Comparison of ENCODE assay signal across 6 cellular contexts in genomic region chr1:27360159-27361043, GRCh38. TPM values are rescaled to one million over a fixed set of nuclear protein-coding genes. Genes with fewer than 3 reads are reported as not detected.
A peak's percentile ranks its signal among the peaks of the same experiment; 100 is the strongest.
DNase-seq lines count a peak whose midpoint lies in the region; ATAC-seq and TF ChIP-seq lines count a peak whose summit lies in the region.

No MANE protein-coding gene starts in this region.

- H3K36me3 ChIP-seq in OCI-LY3 (replicated peaks; ENCODE audit: low read depth, low read length) (no peaks in the 10 kb centered on the region), smooth muscle cell (ENCODE audit: low read depth) (no peaks in the 10 kb centered on the region)

- TF ChIP-seq CTCF in OCI-LY3 (IDR thresholded peaks at IDR 0.05; ENCODE audit: low read depth, low read length) (no peak), coronary artery (IDR thresholded peaks at IDR 0.05) (no peak), smooth muscle cell (IDR thresholded peaks at IDR 0.05; ENCODE audit: borderline replicate concordance, insufficient read depth, poor library complexity, severe bottlenecking) (no peak)

- WGBS in smooth muscle cell (ENCODE audit: low lambda C conversion rate) = 10% methylated on average over 25 of the region's 71 CpGs

- no peaks in the 10 kb centered on the region for H3F3A ChIP-seq in smooth muscle cell (ENCODE audit: low read depth)

- H4K20me1 ChIP-seq in OCI-LY3 (ENCODE audit: insufficient read depth, low read length) (no peaks in the 10 kb centered on the region), smooth muscle cell (ENCODE audit: low read depth) (peaks cover 5% of the 10 kb centered on the region)

- ATAC-seq in GM19035 (IDR thresholded peaks at IDR 0.05; ENCODE audit: unreplicated experiment) = no peak

- H3K79me2 ChIP-seq in OCI-LY3 (ENCODE audit: low read length) (no peaks in the 10 kb centered on the region), smooth muscle cell (ENCODE audit: low read depth) (peaks cover 5% of the 10 kb centered on the region)

- no peak for DNase-seq in coronary artery (ENCODE audit: low spot score)
- DNase-seq in smooth muscle cell (lab: John Stamatoyannopoulos, UW; ENCODE audit: unreplicated experiment) = no peak
- DNase-seq in COLO668 (lab: John Stamatoyannopoulos, UW; ENCODE audit: unreplicated experiment) = no peak
- DNase-seq in NCI-H2171 treated with DMSO at 0.1 percent for 48 hours (lab: John Stamatoyannopoulos, UW) = no peak

- H3K9me3 ChIP-seq in OCI-LY3 (ENCODE audit: insufficient read depth, low read length) (no peaks in the 10 kb centered on the region), smooth muscle cell (replicated peaks; ENCODE audit: low read depth) (no peaks in the 10 kb centered on the region)

- H3K27me3 ChIP-seq in OCI-LY3 (ENCODE audit: low read depth, low read length) (peaks cover 6% of the 10 kb centered on the region; the same call in 1 of the 2 replicates), smooth muscle cell (ENCODE audit: low read depth) (no peaks in the 10 kb centered on the region)

- H3K4me2 ChIP-seq in OCI-LY3 (ENCODE audit: low read length) (peak overlapping the region; percentile 91), smooth muscle cell (peak overlapping the region; percentile 98)

- H2AFZ ChIP-seq in OCI-LY3 (ENCODE audit: low read depth, low read length) (no peak overlapping the region), smooth muscle cell (ENCODE audit: low read depth) (no peak overlapping the region)

- H3K9ac ChIP-seq in OCI-LY3 (ENCODE audit: low read length) = peak overlapping the region; percentile 49; the same call in 1 of the 2 replicates
- no peak overlapping the region for H3K9ac ChIP-seq in smooth muscle cell (ENCODE audit: low read depth)

- H3K4me1 ChIP-seq in OCI-LY3 (ENCODE audit: low read length) (peaks cover 29% of the 10 kb centered on the region), smooth muscle cell (ENCODE audit: low read depth) (peaks cover 18% of the 10 kb centered on the region)

- H3K4me3 ChIP-seq in OCI-LY3 (ENCODE audit: low read length) (peak overlapping the region; percentile 76), coronary artery (peak overlapping the region; percentile 37), smooth muscle cell (peak overlapping the region; percentile 42)

- H3K27ac ChIP-seq in OCI-LY3 (ENCODE audit: low read length) = no peak overlapping the region
- H3K27ac ChIP-seq in coronary artery = no peak overlapping the region
- no peak overlapping the region for H3K27ac ChIP-seq in smooth muscle cell (ENCODE audit: low read depth)

RNA-seq across cellular contexts. Expression of gene MAP3K6, which starts 6.4 kb away (rescaled TPM):
- total RNA-seq in smooth muscle cell = 9.1 and 14.1 TPM in 2 replicates
- polyA plus RNA-seq in smooth muscle cell = 29.0 and 45.7 TPM in 2 replicates

RNA-seq across cellular contexts. Expression of gene FCN3, which starts 14.2 kb away (rescaled TPM):
- not detected in 2 replicates for total RNA-seq in smooth muscle cell
- polyA plus RNA-seq in smooth muscle cell = 0.69 TPM in 1 of 2 replicates, not detected in the other

RNA-seq across cellular contexts. Expression of gene SYTL1, which starts 18.6 kb away (rescaled TPM):
- 15.2 and 16.5 TPM in 2 replicates for total RNA-seq in smooth muscle cell
- 14.2 and 48.1 TPM in 2 replicates for polyA plus RNA-seq in smooth muscle cell

RNA-seq across cellular contexts. Expression of gene CD164L2, which starts 22.7 kb away (rescaled TPM):
- total RNA-seq in smooth muscle cell = 0.09 and 0.31 TPM in 2 replicates
- 0.45 TPM in 1 of 2 replicates, not detected in the other for polyA plus RNA-seq in smooth muscle cell

RNA-seq across cellular contexts. Expression of gene GPR3, which starts 32.0 kb away (rescaled TPM):
- 2.7 and 3.9 TPM in 2 replicates for total RNA-seq in smooth muscle cell
- 3.9 and 4.0 TPM in 2 replicates for polyA plus RNA-seq in smooth muscle cell
